ENCODE assay signal across 2 cellular contexts in genomic region chr6:139990865-139991264, GRCh38.
TF ChIP-seq lines count a peak whose summit lies in the region.

No MANE protein-coding gene starts in this region.

TF ChIP-seq in IMR-90, 13 proteins besides CTCF, POLR2A, EP300 and RAD21 (continued from another document):
- TF ChIP-seq BHLHE40 (IDR thresholded peaks at IDR 0.05; ENCODE audit: low read depth, low read length), result no peak
- no peak for TF ChIP-seq SMC3 (IDR thresholded peaks at IDR 0.05; ENCODE audit: low read depth, low read length)
- TF ChIP-seq MXI1 (IDR thresholded peaks at IDR 0.05; ENCODE audit: borderline replicate concordance, low read depth, low read length), result no peak
- no peak for TF ChIP-seq USF2 (IDR thresholded peaks at IDR 0.05; ENCODE audit: low read depth, low read length)
- no peak for TF ChIP-seq CEBPB (IDR thresholded peaks at IDR 0.05; ENCODE audit: low read depth, low read length)
- TF ChIP-seq MAFK (IDR thresholded peaks at IDR 0.05; ENCODE audit: low read depth, low read length), result no peak
- TF ChIP-seq NFE2L2 (IDR thresholded peaks at IDR 0.05; ENCODE audit: low read depth, low read length), result no peak
- TF ChIP-seq FOS (IDR thresholded peaks at IDR 0.05; ENCODE audit: low read depth, low read length), result no peak
- no peak for TF ChIP-seq RCOR1 (IDR thresholded peaks at IDR 0.05; ENCODE audit: insufficient replicate concordance, low read length)
- no peak for TF ChIP-seq RFX5 (IDR thresholded peaks at IDR 0.05; ENCODE audit: low read depth, low read length)
- TF ChIP-seq MAZ (IDR thresholded peaks at IDR 0.05; ENCODE audit: borderline replicate concordance, low read depth, low read length), result no peak
- no peak for TF ChIP-seq ELK1 (IDR thresholded peaks at IDR 0.05; ENCODE audit: borderline replicate concordance, low read depth, low read length)

TF ChIP-seq in HepG2, 621 proteins besides CTCF, POLR2A, EP300 and RAD21:
- TF ChIP-seq MAFF (IDR thresholded peaks at IDR 0.05; ENCODE audit: low read depth, low read length) (peak; percentile 17; the same call in 1 of the 2 replicates), ZMYM2 (CRISPR knock-in tag; IDR thresholded peaks at IDR 0.05) (no peak), SIN3A (IDR thresholded peaks at IDR 0.05; ENCODE audit: borderline replicate concordance, low read depth, low read length) (no peak), ZNF790 (CRISPR knock-in tag; IDR thresholded peaks at IDR 0.05; ENCODE audit: borderline replicate concordance) (no peak), KLF15 (CRISPR knock-in tag; IDR thresholded peaks at IDR 0.05; ENCODE audit: borderline replicate concordance) (no peak), ZNF570 (CRISPR knock-in tag; IDR thresholded peaks at IDR 0.05; ENCODE audit: borderline replicate concordance) (no peak), ZNF552 (CRISPR knock-in tag; IDR thresholded peaks at IDR 0.05; ENCODE audit: borderline replicate concordance) (no peak), HBP1 (CRISPR knock-in tag; IDR thresholded peaks at IDR 0.05; ENCODE audit: low read depth) (no peak), ZFP36L2 (CRISPR knock-in tag; IDR thresholded peaks at IDR 0.05) (no peak), KMT2B (CRISPR knock-in tag; IDR thresholded peaks at IDR 0.05) (no peak), MAFK (conservative IDR thresholded peaks at IDR 0.05 in 1 of 2, IDR thresholded peaks at IDR 0.05 in 1 of 2; ENCODE audit: low read length in 2 of 2) (0 out of 4 replicates have a peak, but pooled peaks of 1 of the 2 experiments have one; percentile 2), PLSCR1 (CRISPR knock-in tag; IDR thresholded peaks at IDR 0.05; ENCODE audit: borderline replicate concordance) (no peak), ZNF772 (CRISPR knock-in tag; IDR thresholded peaks at IDR 0.05) (no peak), SNAPC5 (CRISPR knock-in tag; IDR thresholded peaks at IDR 0.05; ENCODE audit: borderline replicate concordance) (no peak)
